Comparison of ENCODE assay signal across 18 cellular contexts in the genomic region with DNA sequence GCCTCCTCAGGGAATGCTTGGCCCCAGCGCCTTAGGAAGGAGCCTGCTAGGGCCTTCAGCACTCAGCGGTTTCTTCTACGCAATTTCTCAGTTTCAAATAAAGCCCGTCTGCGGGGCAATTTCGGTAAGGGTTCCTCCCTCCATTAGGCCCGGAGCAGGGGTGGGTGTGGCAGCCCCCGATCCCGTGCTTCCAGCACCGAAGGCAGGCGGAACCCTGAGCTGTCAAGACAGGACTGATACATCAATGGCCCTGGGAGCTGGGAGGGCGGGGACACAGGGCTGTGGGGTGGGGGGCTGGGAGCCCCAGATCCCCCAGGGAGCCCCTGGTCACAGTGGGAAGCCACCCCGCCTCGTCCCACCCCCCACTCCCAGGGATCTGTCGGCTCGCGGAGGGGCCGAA.
"Had no signal": no experiment of that assay in that cellular context is flagged by ENCODE, and none has a peak within 500 bp of the region (broad histone marks: within the 10 kb centered on the region; RNA-seq: fewer than 3 reads in every experiment).

No MANE protein-coding gene starts in this region.

- H3K27me3 ChIP-seq: brain microvascular endothelial cell, foreskin keratinocyte, left lung, stomach, testis, upper lobe of left lung had no signal

- H3K4me1 ChIP-seq: foreskin keratinocyte, left lung, testis, upper lobe of left lung had no signal

- H3K9me3 ChIP-seq: left lung, stomach, testis, upper lobe of left lung had no signal

- H3K4me3 ChIP-seq: left lung, skin epidermis, stomach, upper lobe of left lung had no signal

- H3K27ac ChIP-seq: brain microvascular endothelial cell, epithelial cell of prostate, foreskin keratinocyte, left lung, testis had no signal

- DNase-seq: activated CD4-positive, alpha-beta memory T cell treated with anti-CD3 and anti-CD28 coated beads, Interleukin-2, amount 10 ng/mL, durations not matched to agents 7 days and 5 days; activated CD4-positive, CD25-positive, alpha-beta regulatory T cell; activated CD8-positive, alpha-beta memory T cell treated with anti-CD3 and anti-CD28 coated beads, Interleukin-2, amount 10 ng/mL, durations not matched to agents 7 days and 5 days; aorta; central memory CD4-positive, alpha-beta T cell; foreskin keratinocyte; head of caudate nucleus; left lung; mammary epithelial cell; midbrain; retina; stomach; upper lobe of left lung had no signal

- FAIRE-seq: colon had no signal

- ATAC-seq: left lung had no signal
